In genomic region chr13:106329941-106330340, GRCh38 we compare ENCODE assay signal across 1 cellular context.
TF ChIP-seq lines count a peak whose summit lies in the region.

No MANE protein-coding gene starts in this region.

TF ChIP-seq in H1, 55 proteins besides CTCF, POLR2A, EP300 and RAD21 (continued from another document):
- TF ChIP-seq CHD7 (IDR thresholded peaks at IDR 0.05; ENCODE audit: insufficient replicate concordance, low read length) = no peak
- TF ChIP-seq KDM5A (IDR thresholded peaks at IDR 0.05; ENCODE audit: low read length) = no peak
- TF ChIP-seq GABPA (IDR thresholded peaks at IDR 0.05; ENCODE audit: borderline replicate concordance, insufficient read depth, low read length) = no peak
- no peak for TF ChIP-seq TCF12 (IDR thresholded peaks at IDR 0.05; ENCODE audit: low read depth, low read length)
- no peak for TF ChIP-seq KDM1A (IDR thresholded peaks at IDR 0.05; ENCODE audit: borderline replicate concordance, low read length)
- no peak for TF ChIP-seq CHD2 (IDR thresholded peaks at IDR 0.05; ENCODE audit: low read length)
- no peak for TF ChIP-seq JUND (IDR thresholded peaks at IDR 0.05; ENCODE audit: low read length)
- TF ChIP-seq POU5F1 (IDR thresholded peaks at IDR 0.05; ENCODE audit: low read depth, low read length) = no peak
- TF ChIP-seq ZNF274 (IDR thresholded peaks at IDR 0.05; ENCODE audit: borderline replicate concordance, extremely low read depth, low read length) = no peak
- no peak for TF ChIP-seq YY1 (IDR thresholded peaks at IDR 0.05; ENCODE audit: low read depth, low read length)
- TF ChIP-seq SP2 (IDR thresholded peaks at IDR 0.05; ENCODE audit: low read length) = no peak
- no peak for TF ChIP-seq SRF (IDR thresholded peaks at IDR 0.05; ENCODE audit: low read depth, low read length)
- no peak for TF ChIP-seq SIRT6 (IDR thresholded peaks at IDR 0.05; ENCODE audit: low read length)
- no peak for TF ChIP-seq USF2 (IDR thresholded peaks at IDR 0.05; ENCODE audit: low read length)
- no peak for TF ChIP-seq E2F6 (IDR thresholded peaks at IDR 0.05)
- no peak for TF ChIP-seq JUN (IDR thresholded peaks at IDR 0.05; ENCODE audit: low read depth, low read length)
- TF ChIP-seq SIN3A (conservative IDR thresholded peaks at IDR 0.05 in 1 of 2, IDR thresholded peaks at IDR 0.05 in 1 of 2; ENCODE audit: low read depth in 1 of 2, low read length in 2 of 2) = no peak
